In the genomic region with DNA sequence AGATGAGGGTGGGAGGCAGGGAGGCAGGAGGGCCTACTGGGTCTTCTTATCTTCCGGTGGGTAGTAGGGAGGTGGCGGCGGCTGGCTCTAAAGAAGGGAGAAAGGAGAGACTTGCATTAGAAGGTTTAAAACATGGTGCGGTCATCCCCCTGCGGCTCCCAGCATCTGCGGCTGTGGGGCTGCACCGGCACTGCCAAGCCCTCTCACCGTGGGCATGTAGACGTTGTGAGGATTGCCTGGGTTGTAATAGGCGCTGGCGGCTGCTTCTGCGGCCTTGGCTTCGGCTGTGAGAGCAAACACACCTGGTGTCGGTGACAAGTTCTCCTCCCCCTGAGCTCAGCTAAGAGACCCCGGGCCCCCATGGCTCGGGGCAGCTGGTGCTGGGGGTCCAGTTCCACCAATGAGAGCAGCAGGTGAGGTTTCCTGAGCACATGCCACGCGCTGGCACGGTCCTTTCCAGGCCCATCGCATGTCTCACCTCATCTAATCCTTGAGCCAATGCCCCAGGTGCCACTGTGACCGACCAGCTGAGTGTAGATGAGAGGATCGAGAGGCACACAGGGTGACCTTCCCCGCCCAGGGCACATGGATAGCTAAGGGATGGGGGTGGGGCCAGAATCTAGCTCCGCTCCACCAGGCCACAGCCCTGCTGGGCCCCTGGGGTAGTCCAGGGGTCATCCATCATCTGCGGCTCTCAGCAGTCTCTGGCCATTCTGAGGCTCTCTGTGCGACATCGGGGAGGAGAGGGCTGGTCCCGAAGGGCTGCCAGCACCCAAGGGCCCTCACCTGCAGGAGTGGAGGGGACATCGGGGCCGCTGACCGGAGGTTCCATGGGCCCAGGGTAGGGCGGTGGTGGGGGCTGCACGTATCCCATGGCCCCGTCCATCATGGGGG, we compare ENCODE assay signal across 10 cellular contexts. TPM values are rescaled to one million over a fixed set of nuclear protein-coding genes. Genes with fewer than 3 reads are reported as not detected.
DNase-seq lines count a peak whose midpoint lies in the region; ATAC-seq, FAIRE-seq and TF ChIP-seq lines count a peak whose summit lies in the region.
"Had no signal": no experiment of that assay in that cellular context is flagged by ENCODE, and none has a peak within 500 bp of the region (broad histone marks: within the 10 kb centered on the region; RNA-seq: fewer than 3 reads in every experiment).

No MANE protein-coding gene starts in this region.

- peaks cover 26 to 100% (median 56%) of the 10 kb centered on the region in 3 donors for H3K4me1 ChIP-seq in esophagus squamous epithelium

- WGBS in esophagus squamous epithelium, 2 donors = 75 to 94% methylated on average over 7 to 9 of the region's 34 CpGs

- H3K9me3 Mint-ChIP-seq in stimulated activated effector memory CD8-positive, alpha-beta T cell treated with anti-CD3 and anti-CD28 coated beads, Interleukin-12 subunit alpha, Interleukin-12 subunit beta, amount 100 ng/mL, for 72 hours = no peaks in the 10 kb centered on the region
- H3K9me3 Mint-ChIP-seq in natural killer cell = no peaks in the 10 kb centered on the region

- peaks cover 25% of the 10 kb centered on the region for H3K4me1 Mint-ChIP-seq in stimulated activated effector memory CD8-positive, alpha-beta T cell treated with anti-CD3 and anti-CD28 coated beads, Interleukin-12 subunit alpha, Interleukin-12 subunit beta, amount 100 ng/mL, for 72 hours
- H3K4me1 Mint-ChIP-seq in natural killer cell = peaks cover 10 to 28% of the 10 kb centered on the region in 2 donors

- H3K9me3 ChIP-seq in esophagus squamous epithelium = no peaks in the 10 kb centered on the region

- H3K36me3 ChIP-seq in esophagus squamous epithelium = peaks cover 41 to 68% (median 49%) of the 10 kb centered on the region in 3 donors

- intact Hi-C loops in esophagus squamous epithelium (cut with DNase I) = no loop called here
- intact Hi-C loops in natural killer cell (cut with micrococcal nuclease) = no loop called here

- TF ChIP-seq POLR2A in esophagus squamous epithelium (IDR thresholded peaks at IDR 0.05) = no peak

- H3K27me3 Mint-ChIP-seq in natural killer cell (ENCODE audit: low read depth in 2 of 2) = no peaks in the 10 kb centered on the region

- H3K27ac Mint-ChIP-seq in stimulated activated effector memory CD8-positive, alpha-beta T cell treated with anti-CD3 and anti-CD28 coated beads, Interleukin-12 subunit alpha, Interleukin-12 subunit beta, amount 100 ng/mL, for 72 hours = peak overlapping the region; percentile 96
- H3K27ac Mint-ChIP-seq in natural killer cell = peak overlapping the region in 1 of 2 donors; percentile 94

- DNase-seq in NCI-H510A (lab: John Stamatoyannopoulos, UW) (peak; percentile 71), esophagus squamous epithelium (lab: John Stamatoyannopoulos, UW) (no peak), natural killer cell (no peak), HTR-8/SVneo (ENCODE audit: insufficient read length, low spot score) (no peak)
- DNase-seq in stimulated activated effector memory CD8-positive, alpha-beta T cell treated with anti-CD3 and anti-CD28 coated beads, Interleukin-12 subunit alpha, Interleukin-12 subunit beta, amount 100 ng/mL, for 72 hours (ENCODE audit: low spot score in 2 of 2) = no peak
- DNase-seq: kidney glomerular epithelial cell, NCI-H1694 treated with DMSO at 0.1 percent for 48 hours had no signal

- ATAC-seq in stimulated activated effector memory CD8-positive, alpha-beta T cell treated with anti-CD3 and anti-CD28 coated beads, Interleukin-12 subunit alpha, Interleukin-12 subunit beta, amount 100 ng/mL, for 72 hours = no peak
- no peak for ATAC-seq in natural killer cell
- no peak for ATAC-seq in HG03280 (IDR thresholded peaks at IDR 0.05; ENCODE audit: unreplicated experiment)

- peaks cover 85% of the 10 kb centered on the region for H3K36me3 Mint-ChIP-seq in stimulated activated effector memory CD8-positive, alpha-beta T cell treated with anti-CD3 and anti-CD28 coated beads, Interleukin-12 subunit alpha, Interleukin-12 subunit beta, amount 100 ng/mL, for 72 hours
- H3K36me3 Mint-ChIP-seq in natural killer cell = no peaks in the 10 kb centered on the region

- H3K4me3 Mint-ChIP-seq in stimulated activated effector memory CD8-positive, alpha-beta T cell treated with anti-CD3 and anti-CD28 coated beads, Interleukin-12 subunit alpha, Interleukin-12 subunit beta, amount 100 ng/mL, for 72 hours = no peak overlapping the region
- H3K4me3 Mint-ChIP-seq in natural killer cell = no peak overlapping the region

- no peaks in the 10 kb centered on the region for H3K27me3 ChIP-seq in esophagus squamous epithelium

- no peak for FAIRE-seq in HTR-8/SVneo (lab: Jason Lieb, UNC)
- FAIRE-seq: D721Med, RCC 7860 had no signal

- peak overlapping the region; percentile 90 to 95 (median 92) for H3K27ac ChIP-seq in esophagus squamous epithelium

- no peak overlapping the region for H3K4me3 ChIP-seq in esophagus squamous epithelium

- no peak for TF ChIP-seq CTCF in esophagus squamous epithelium (IDR thresholded peaks at IDR 0.05)
- no peak for TF ChIP-seq CTCF in natural killer cell (IDR thresholded peaks at IDR 0.05)

RNA-seq across cellular contexts. Expression of a gene that starts 2.7 kb away (rescaled TPM):
- total RNA-seq in esophagus squamous epithelium (10 to 100 TPM; 16.5 to 21.5 (median 16.9) TPM), natural killer cell (100 to 1,000 TPM; 269 to 279 (median 277) TPM)

RNA-seq across cellular contexts. Expression of a gene that starts 8.2 kb away (rescaled TPM):
- total RNA-seq in esophagus squamous epithelium = 10 to 100 TPM; 24.9 to 44.2 (median 36.9) TPM
- total RNA-seq in natural killer cell = 100 to 1,000 TPM in 1 of 3 donors, 10 to 100 TPM in 2; 81.1 to 106 (median 95.2) TPM

RNA-seq across cellular contexts. Expression of a gene that starts 31.4 kb away (rescaled TPM):
- total RNA-seq in esophagus squamous epithelium = 10 to 100 TPM; 19.5 to 33.4 (median 25.5) TPM
- total RNA-seq in natural killer cell = 1 to 10 TPM; 1.2 to 2.5 (median 2.0) TPM

RNA-seq across cellular contexts. Expression of a gene that starts 49.8 kb away (rescaled TPM):
- total RNA-seq in esophagus squamous epithelium (10 to 100 TPM; 17.3 to 24.6 (median 19.6) TPM), natural killer cell (10 to 100 TPM; 19.2 to 26.9 (median 22.5) TPM)

RNA-seq across cellular contexts. Expression of a gene that starts 57.7 kb away (rescaled TPM):
- total RNA-seq in esophagus squamous epithelium (10 to 100 TPM; 40.2 to 49.2 (median 41.0) TPM), natural killer cell (100 to 1,000 TPM in 1 of 3 donors, 10 to 100 TPM in 2; 68.6 to 110 (median 96.7) TPM)

Comparison
In these comparisons a context has a peak if more than half of its experiments do, and no peak if none do; other contexts are left out.
1. RNA of a gene that starts 2.7 kb away (total RNA-seq): 269 to 279 TPM in natural killer cell; 16.5 to 21.5 TPM in esophagus squamous epithelium; every median in the first group is over 10 times any median in the second.
2. RNA of a gene that starts 31.4 kb away (total RNA-seq): 19.5 to 33.4 TPM in esophagus squamous epithelium; 1.2 to 2.5 TPM in natural killer cell; every median in the first group is over 4 times any median in the second.